Comparison of ENCODE assay signal across 1 cellular context in genomic region chr4:80058740-80059139, GRCh38.
TF ChIP-seq lines count a peak whose summit lies in the region.

No MANE protein-coding gene starts in this region.

TF ChIP-seq in GM12878, 131 proteins besides CTCF, POLR2A, EP300 and RAD21 (continued from another document and continues in another):
- TF ChIP-seq ZNF687 (IDR thresholded peaks at IDR 0.05) (no peak), JUND (IDR thresholded peaks at IDR 0.05; ENCODE audit: low read depth, low read length) (no peak), NRF1 (conservative IDR thresholded peaks at IDR 0.05; ENCODE audit: low read depth, low read length) (no peak), RBBP5 (conservative IDR thresholded peaks at IDR 0.05) (no peak), HCFC1 (IDR thresholded peaks at IDR 0.05; ENCODE audit: low read length) (no peak), PRDM15 (CRISPR knock-in tag; IDR thresholded peaks at IDR 0.05) (no peak), NFIC (IDR thresholded peaks at IDR 0.05; ENCODE audit: low read depth, low read length) (peak; percentile 88), MEF2B (IDR thresholded peaks at IDR 0.05; ENCODE audit: partially characterized antibody, poor library complexity, severe bottlenecking) (peak; percentile 65), WRNIP1 (IDR thresholded peaks at IDR 0.05; ENCODE audit: borderline replicate concordance, low read depth, low read length) (no peak), SIX5 (IDR thresholded peaks at IDR 0.05; ENCODE audit: low read depth, low read length, severe bottlenecking) (no peak), YY1 (IDR thresholded peaks at IDR 0.05; ENCODE audit: low read depth, low read length) (no peak), EED (IDR thresholded peaks at IDR 0.05; ENCODE audit: low read depth) (no peak), MXI1 (IDR thresholded peaks at IDR 0.05; ENCODE audit: low read depth, low read length) (peak; percentile 93; the same call in 1 of the 2 replicates), ETV6 (conservative IDR thresholded peaks at IDR 0.05 in 1 of 2, IDR thresholded peaks at IDR 0.05 in 1 of 2; ENCODE audit: borderline replicate concordance in 1 of 2, low read depth in 1 of 2) (peak in 1 of 2 experiments; percentile 49; a peak in 1 of 4 replicates), ATF7 (IDR thresholded peaks at IDR 0.05; ENCODE audit: low read depth) (peak; percentile 82), BRCA1 (IDR thresholded peaks at IDR 0.05; ENCODE audit: low read depth, low read length) (no peak), PML (IDR thresholded peaks at IDR 0.05; ENCODE audit: low read length) (0 out of 2 replicates have a peak, but pooled peaks have one; percentile 60), CBFB (IDR thresholded peaks at IDR 0.05; ENCODE audit: low read depth) (0 out of 2 replicates have a peak, but pooled peaks have one; percentile 19), KLF5 (IDR thresholded peaks at IDR 0.05; ENCODE audit: partially characterized antibody) (no peak), IRF4 (IDR thresholded peaks at IDR 0.05; ENCODE audit: low read depth, low read length) (peak; percentile 79), MEF2A (IDR thresholded peaks at IDR 0.05; ENCODE audit: insufficient read depth, low read depth, low read length) (peak; percentile 72), MLLT1 (IDR thresholded peaks at IDR 0.05) (peak; percentile 9; the same call in 1 of the 2 replicates), RCOR1 (conservative IDR thresholded peaks at IDR 0.05; ENCODE audit: low read depth, low read length) (no peak), TBL1XR1 (IDR thresholded peaks at IDR 0.05; ENCODE audit: low read depth, low read length) (0 out of 2 replicates have a peak, but pooled peaks have one; percentile 12), CHD4 (IDR thresholded peaks at IDR 0.05) (no peak), ZSCAN29 (IDR thresholded peaks at IDR 0.05) (no peak), IKZF1 (conservative IDR thresholded peaks at IDR 0.05) (peak; percentile 70), HDAC6 (IDR thresholded peaks at IDR 0.05; ENCODE audit: unreplicated experiment) (no peak), BHLHE40 (IDR thresholded peaks at IDR 0.05; ENCODE audit: borderline replicate concordance in 1 of 2, low read depth in 2 of 2, low read length in 1 of 2) (0 out of 4 replicates have a peak, but pooled peaks of 1 of the 2 experiments have one; percentile 37), SP1 (IDR thresholded peaks at IDR 0.05; ENCODE audit: low read depth, low read length) (peak; percentile 63), SPI1 (IDR thresholded peaks at IDR 0.05; ENCODE audit: borderline replicate concordance, insufficient read depth, low read depth, low read length) (peak; percentile 90), CBX5 (IDR thresholded peaks at IDR 0.05; ENCODE audit: low read depth) (peak; percentile 80; the same call in 1 of the 2 replicates), NFXL1 (IDR thresholded peaks at IDR 0.05; ENCODE audit: borderline replicate concordance) (no peak), NR2C2 (IDR thresholded peaks at IDR 0.05; ENCODE audit: borderline replicate concordance, control insufficient read depth, insufficient read length, low read depth) (no peak), STAT3 (IDR thresholded peaks at IDR 0.05; ENCODE audit: low read depth, low read length) (no peak), CHD2 (IDR thresholded peaks at IDR 0.05; ENCODE audit: borderline replicate concordance, low read depth, low read length) (peak; percentile 80), DPF2 (IDR thresholded peaks at IDR 0.05) (peak; percentile 90), ZBTB4 (CRISPR knock-in tag; IDR thresholded peaks at IDR 0.05) (no peak), CHD1 (IDR thresholded peaks at IDR 0.05; ENCODE audit: low read depth, low read length) (no peak), ELK1 (IDR thresholded peaks at IDR 0.05; ENCODE audit: low read depth, low read length) (no peak), PAX8 (IDR thresholded peaks at IDR 0.05) (no peak), KAT2A (conservative IDR thresholded peaks at IDR 0.05; ENCODE audit: control insufficient read depth, low read depth, low read length) (no peak), MAX (IDR thresholded peaks at IDR 0.05; ENCODE audit: low read depth, low read length) (no peak), EGR1 (IDR thresholded peaks at IDR 0.05; ENCODE audit: borderline replicate concordance in 1 of 2, low read depth in 2 of 2, low read length in 2 of 2) (no peak), POLR2AphosphoS2 (IDR thresholded peaks at IDR 0.05; ENCODE audit: low read depth, low read length) (no peak), NR2C1 (IDR thresholded peaks at IDR 0.05) (no peak), ZZZ3 (IDR thresholded peaks at IDR 0.05; ENCODE audit: control insufficient read depth, insufficient read length, low read depth) (no peak), PAX5 (IDR thresholded peaks at IDR 0.05; ENCODE audit: borderline replicate concordance, low read depth, low read length) (peak; percentile 87), SREBF2 (IDR thresholded peaks at IDR 0.05; ENCODE audit: low read length) (no peak), ZBTB40 (IDR thresholded peaks at IDR 0.05; ENCODE audit: borderline replicate concordance) (peak; percentile 58; the same call in 1 of the 2 replicates), TCF7 (IDR thresholded peaks at IDR 0.05; ENCODE audit: borderline replicate concordance) (peak; percentile 79)
